8 cellular contexts compared by ENCODE assay signal in genomic region chr19:51394045-51394836, GRCh38. TPM values are rescaled to one million over a fixed set of nuclear protein-coding genes. Genes with fewer than 3 reads are reported as not detected.
A peak's percentile ranks its signal among the peaks of the same experiment; 100 is the strongest.
DNase-seq lines count a peak whose midpoint lies in the region; ATAC-seq and TF ChIP-seq lines count a peak whose summit lies in the region.

No MANE protein-coding gene starts in this region.

- H3K4me1 ChIP-seq in ES-I3 (ENCODE audit: insufficient read depth, low read length) (peaks cover 7% of the 10 kb centered on the region; the same call in 1 of the 2 replicates), adrenal gland (replicated peaks in 1 of 2) (peaks cover 3 to 6% of the 10 kb centered on the region in 2 donors), upper lobe of left lung (peaks cover 6 to 17% (median 10%) of the 10 kb centered on the region in 4 donors)

- no peak for TF ChIP-seq EP300 in upper lobe of left lung (IDR thresholded peaks at IDR 0.05)

- peak; percentile 98 for ATAC-seq in left cardiac atrium
- ATAC-seq in upper lobe of left lung (ENCODE audit: low FRiP score in 2 of 2) = peak; percentile 95 to 97

- TF ChIP-seq POLR2A in adrenal gland (IDR thresholded peaks at IDR 0.05) = peak in 1 of 2 donors; percentile 46
- TF ChIP-seq POLR2A in upper lobe of left lung (IDR thresholded peaks at IDR 0.05) = peak in 1 of 4 donors; percentile 43

- DNase-seq in GOT3 (lab: John Stamatoyannopoulos, UW) = peak; percentile 90
- DNase-seq in T follicular helper cell (ENCODE audit: low read depth) = peak; percentile 77
- DNase-seq in adrenal gland = peak; percentile 92 to 98 (median 95)
- DNase-seq in left cardiac atrium = peak; percentile 95
- peak; percentile 79 to 98 (median 90) for DNase-seq in posterior cingulate gyrus
- DNase-seq in upper lobe of left lung = peak; percentile 90 to 96

- H3K27me3 ChIP-seq in adrenal gland = no peaks in the 10 kb centered on the region
- no peaks in the 10 kb centered on the region for H3K27me3 ChIP-seq in upper lobe of left lung

- WGBS in adrenal gland, 4 donors = 2 to 4% (median 3%) methylated on average over 34 to 45 of the region's 45 CpGs
- 3% methylated on average over 24 to 40 of the region's 45 CpGs for WGBS in upper lobe of left lung, 2 donors

- intact Hi-C loops in adrenal gland (cut with DNase I) (no loop called here), left cardiac atrium (cut with DNase I) (loop anchor here in 1 of 2 donors (10.0 kb wide), 1 partner anchor 49 kb away; the partner anchor contains the start of gene VSIG10L), posterior cingulate gyrus (cut with DNase I) (loop anchor here (1.0 to 10.0 kb wide), 3 partner anchors 28 to 261 kb away; partner anchors contain the start of gene ETFB)

- no peaks in the 10 kb centered on the region for H3K9me3 ChIP-seq in ES-I3 (ENCODE audit: control insufficient read depth, insufficient read depth, low read length)
- no peaks in the 10 kb centered on the region for H3K9me3 ChIP-seq in adrenal gland (replicated peaks in 1 of 3)
- no peaks in the 10 kb centered on the region for H3K9me3 ChIP-seq in upper lobe of left lung

- H3K27ac ChIP-seq in adrenal gland = peak overlapping the region in 3 of 5 donors; percentile 59 to 83 (median 76)
- peak overlapping the region; percentile 60 to 73 (median 69) for H3K27ac ChIP-seq in upper lobe of left lung

- H3K9ac ChIP-seq in ES-I3 (ENCODE audit: low read depth, low read length) = peak overlapping the region; percentile 74

- H3K4me3 ChIP-seq in adrenal gland (peak overlapping the region in 2 of 4 donors; percentile 12 to 43), upper lobe of left lung (peak overlapping the region in 3 of 4 donors; percentile 36 to 52 (median 40))

- H3K36me3 ChIP-seq in ES-I3 (ENCODE audit: insufficient read depth, low read length) (no peaks in the 10 kb centered on the region), adrenal gland (replicated peaks in 1 of 2) (no peaks in the 10 kb centered on the region), upper lobe of left lung (no peaks in the 10 kb centered on the region)

- TF ChIP-seq CTCF in LNCAP (IDR thresholded peaks at IDR 0.05) (peak; percentile 14; the same call in 1 of the 2 replicates), adrenal gland (IDR thresholded peaks at IDR 0.05) (no peak), upper lobe of left lung (IDR thresholded peaks at IDR 0.05) (peak in 1 of 6 experiments; percentile 22)

RNA-seq across cellular contexts. Expression of gene C19orf84, which starts 3.9 kb away (rescaled TPM):
- total RNA-seq in adrenal gland (under 1 TPM in 1 of 8 donors, not detected in 7; 0.41 TPM), left cardiac atrium (not detected), upper lobe of left lung (1 to 10 TPM in 1 of 6 donors, under 1 TPM in 2, not detected in 3; 0.34 to 2.0 (median 0.40) TPM)
- polyA plus RNA-seq in adrenal gland = under 1 TPM in 1 of 3 donors, not detected in 2; 0.10 TPM

RNA-seq across cellular contexts. Expression of gene LIM2, which starts 6.5 kb away (rescaled TPM):
- total RNA-seq in adrenal gland = not detected
- not detected for polyA plus RNA-seq in adrenal gland
- total RNA-seq in left cardiac atrium = not detected
- under 1 TPM in 1 of 6 donors, not detected in 5; 0.29 TPM for total RNA-seq in upper lobe of left lung

RNA-seq across cellular contexts. Expression of gene NKG7, which starts 21.8 kb away (rescaled TPM):
- total RNA-seq in adrenal gland (1 to 10 TPM; 1.1 to 5.9 (median 2.8) TPM), left cardiac atrium (1 to 10 TPM in 1 of 2 donors, under 1 TPM in 1; 0.89 to 4.0 TPM), upper lobe of left lung (10 to 100 TPM in 2 of 6 donors, 1 to 10 TPM in 4; 3.4 to 25.8 (median 9.7) TPM)
- polyA plus RNA-seq in adrenal gland = 1 to 10 TPM; 1.2 to 5.1 (median 3.6) TPM

RNA-seq across cellular contexts. Expression of gene SIGLEC10, which starts 23.2 kb away (rescaled TPM):
- total RNA-seq in adrenal gland (10 to 100 TPM in 7 of 8 donors, 1 to 10 TPM in 1; 2.5 to 70.7 (median 24.8) TPM), left cardiac atrium (1 to 10 TPM; 1.4 to 1.6 TPM), upper lobe of left lung (10 to 100 TPM; 13.2 to 76.5 (median 16.9) TPM)
- 10 to 100 TPM in 2 of 3 donors, 1 to 10 TPM in 1; 9.7 to 19.1 (median 11.7) TPM for polyA plus RNA-seq in adrenal gland

RNA-seq across cellular contexts. Expression of gene CLDND2, which starts 25.4 kb away (rescaled TPM):
- total RNA-seq in adrenal gland = 1 to 10 TPM in 4 of 8 donors, not detected in 4; 1.4 to 2.8 (median 2.3) TPM
- polyA plus RNA-seq in adrenal gland = 10 to 100 TPM in 1 of 3 donors, 1 to 10 TPM in 1, under 1 TPM in 1; 0.73 to 11.7 (median 5.5) TPM
- 1 to 10 TPM; 1.3 to 2.5 TPM for total RNA-seq in left cardiac atrium
- 1 to 10 TPM in 2 of 6 donors, under 1 TPM in 1, not detected in 3; 0.89 to 3.0 (median 1.7) TPM for total RNA-seq in upper lobe of left lung
